Comparison of ENCODE assay signal across 1 cellular context in the genomic region with DNA sequence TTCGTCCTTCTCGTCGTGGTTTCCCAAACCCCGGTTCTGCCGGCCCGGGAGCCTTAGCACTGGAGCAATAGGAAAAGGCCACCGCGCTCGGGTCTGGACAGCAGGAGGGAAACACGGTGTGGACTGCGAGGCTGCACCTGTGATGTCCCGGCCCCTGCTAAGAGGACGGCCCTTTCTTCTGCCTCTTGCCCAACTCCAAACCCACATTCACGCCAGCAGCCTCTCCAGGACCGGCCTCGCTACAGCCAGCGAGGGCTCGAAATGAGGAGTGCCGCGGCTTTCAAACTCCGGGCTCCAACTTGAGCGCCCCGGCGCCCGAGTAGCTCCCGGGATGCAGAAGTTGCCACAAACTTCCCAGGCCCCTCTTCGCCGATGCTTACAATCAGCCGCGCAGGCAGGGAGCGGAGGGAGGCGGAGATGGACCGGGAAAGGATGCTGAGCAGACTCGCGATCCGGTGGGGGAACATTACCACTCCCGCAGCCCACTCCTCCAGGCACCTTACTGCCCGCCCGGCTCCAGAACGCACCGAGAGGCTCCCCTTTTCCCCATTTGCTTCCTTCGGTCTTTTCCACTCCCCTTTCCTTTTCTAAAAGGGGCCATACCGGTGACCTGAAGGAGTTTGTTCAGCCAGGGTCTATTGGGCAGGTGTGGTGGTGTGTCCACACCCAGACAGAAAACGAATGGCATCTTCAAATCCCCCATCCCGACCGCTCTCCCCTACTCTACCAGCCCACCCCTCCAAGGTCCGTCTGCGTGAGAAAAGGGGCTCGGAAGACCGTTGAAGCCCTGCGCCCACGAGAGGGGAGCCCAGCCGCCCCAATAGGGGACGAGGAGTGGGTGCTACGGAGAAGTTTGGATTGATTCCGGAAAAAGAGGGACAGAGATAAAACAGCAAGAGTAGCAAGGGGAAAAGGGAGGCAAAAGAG.
TF ChIP-seq lines count a peak whose summit lies in the region.

No MANE protein-coding gene starts in this region.

TF ChIP-seq in HEK293, 187 proteins besides CTCF, POLR2A, EP300 and RAD21 (continued from another document and continues in another):
- TF ChIP-seq ZNF560 (tag by site-specific recombination; IDR thresholded peaks at IDR 0.05; ENCODE audit: borderline replicate concordance): no peak
- TF ChIP-seq ZNF10 (tag by site-specific recombination; IDR thresholded peaks at IDR 0.05): peak; percentile 77
- TF ChIP-seq ZNF610 (tag by site-specific recombination; IDR thresholded peaks at IDR 0.05; ENCODE audit: borderline replicate concordance): no peak
- TF ChIP-seq KLF10 (tag by site-specific recombination; IDR thresholded peaks at IDR 0.05): no peak
- 0 out of 2 replicates have a peak, but pooled peaks have one; percentile 6 for TF ChIP-seq ZNF133 (tag by site-specific recombination; IDR thresholded peaks at IDR 0.05)
- TF ChIP-seq ZSCAN16 (tag by site-specific recombination; IDR thresholded peaks at IDR 0.05): no peak
- TF ChIP-seq KLF9 (tag by site-specific recombination; IDR thresholded peaks at IDR 0.05; ENCODE audit: low read depth): no peak
- TF ChIP-seq ZNF121 (tag by site-specific recombination; IDR thresholded peaks at IDR 0.05): no peak
- TF ChIP-seq ZIC2 (tag by site-specific recombination; IDR thresholded peaks at IDR 0.05): 0 out of 2 replicates have a peak, but pooled peaks have one; percentile 19
- TF ChIP-seq ZNF2 (tag by site-specific recombination; IDR thresholded peaks at IDR 0.05): 0 out of 2 replicates have a peak, but pooled peaks have one; percentile 46
- TF ChIP-seq GLIS1 (tag by site-specific recombination; IDR thresholded peaks at IDR 0.05): no peak
- TF ChIP-seq ZNF629 (tag by site-specific recombination; IDR thresholded peaks at IDR 0.05): 0 out of 2 replicates have a peak, but pooled peaks have one; percentile 47
- TF ChIP-seq, protein P1, sequence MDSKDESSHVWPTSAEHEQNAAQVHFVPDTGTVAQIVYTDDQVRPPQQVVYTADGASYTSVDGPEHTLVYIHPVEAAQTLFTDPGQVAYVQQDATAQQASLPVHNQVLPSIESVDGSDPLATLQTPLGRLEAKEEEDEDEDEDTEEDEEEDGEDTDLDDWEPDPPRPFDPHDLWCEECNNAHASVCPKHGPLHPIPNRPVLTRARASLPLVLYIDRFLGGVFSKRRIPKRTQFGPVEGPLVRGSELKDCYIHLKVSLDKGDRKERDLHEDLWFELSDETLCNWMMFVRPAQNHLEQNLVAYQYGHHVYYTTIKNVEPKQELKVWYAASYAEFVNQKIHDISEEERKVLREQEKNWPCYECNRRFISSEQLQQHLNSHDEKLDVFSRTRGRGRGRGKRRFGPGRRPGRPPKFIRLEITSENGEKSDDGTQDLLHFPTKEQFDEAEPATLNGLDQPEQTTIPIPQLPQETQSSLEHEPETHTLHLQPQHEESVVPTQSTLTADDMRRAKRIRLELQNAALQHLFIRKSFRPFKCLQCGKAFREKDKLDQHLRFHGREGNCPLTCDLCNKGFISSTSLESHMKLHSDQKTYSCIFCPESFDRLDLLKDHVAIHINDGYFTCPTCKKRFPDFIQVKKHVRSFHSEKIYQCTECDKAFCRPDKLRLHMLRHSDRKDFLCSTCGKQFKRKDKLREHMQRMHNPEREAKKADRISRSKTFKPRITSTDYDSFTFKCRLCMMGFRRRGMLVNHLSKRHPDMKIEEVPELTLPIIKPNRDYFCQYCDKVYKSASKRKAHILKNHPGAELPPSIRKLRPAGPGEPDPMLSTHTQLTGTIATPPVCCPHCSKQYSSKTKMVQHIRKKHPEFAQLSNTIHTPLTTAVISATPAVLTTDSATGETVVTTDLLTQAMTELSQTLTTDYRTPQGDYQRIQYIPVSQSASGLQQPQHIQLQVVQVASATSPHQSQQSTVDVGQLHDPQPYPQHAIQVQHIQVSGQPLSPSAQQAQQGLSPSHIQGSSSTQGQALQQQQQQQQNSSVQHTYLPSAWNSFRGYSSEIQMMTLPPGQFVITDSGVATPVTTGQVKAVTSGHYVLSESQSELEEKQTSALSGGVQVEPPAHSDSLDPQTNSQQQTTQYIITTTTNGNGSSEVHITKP (tag by site-specific recombination; IDR thresholded peaks at IDR 0.05): peak; percentile 50; the same call in 1 of the 2 replicates
- TF ChIP-seq MYNN (tag by site-specific recombination; IDR thresholded peaks at IDR 0.05; ENCODE audit: borderline replicate concordance): no peak
- TF ChIP-seq ZNF768 (tag by site-specific recombination; IDR thresholded peaks at IDR 0.05): no peak
- TF ChIP-seq, protein P2, sequence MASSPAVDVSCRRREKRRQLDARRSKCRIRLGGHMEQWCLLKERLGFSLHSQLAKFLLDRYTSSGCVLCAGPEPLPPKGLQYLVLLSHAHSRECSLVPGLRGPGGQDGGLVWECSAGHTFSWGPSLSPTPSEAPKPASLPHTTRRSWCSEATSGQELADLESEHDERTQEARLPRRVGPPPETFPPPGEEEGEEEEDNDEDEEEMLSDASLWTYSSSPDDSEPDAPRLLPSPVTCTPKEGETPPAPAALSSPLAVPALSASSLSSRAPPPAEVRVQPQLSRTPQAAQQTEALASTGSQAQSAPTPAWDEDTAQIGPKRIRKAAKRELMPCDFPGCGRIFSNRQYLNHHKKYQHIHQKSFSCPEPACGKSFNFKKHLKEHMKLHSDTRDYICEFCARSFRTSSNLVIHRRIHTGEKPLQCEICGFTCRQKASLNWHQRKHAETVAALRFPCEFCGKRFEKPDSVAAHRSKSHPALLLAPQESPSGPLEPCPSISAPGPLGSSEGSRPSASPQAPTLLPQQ (tag by site-specific recombination; IDR thresholded peaks at IDR 0.05): peak; percentile 72
- TF ChIP-seq GLIS2 (tag by site-specific recombination; IDR thresholded peaks at IDR 0.05): no peak; the same call in 1 of the 2 replicates
- TF ChIP-seq, protein P3, sequence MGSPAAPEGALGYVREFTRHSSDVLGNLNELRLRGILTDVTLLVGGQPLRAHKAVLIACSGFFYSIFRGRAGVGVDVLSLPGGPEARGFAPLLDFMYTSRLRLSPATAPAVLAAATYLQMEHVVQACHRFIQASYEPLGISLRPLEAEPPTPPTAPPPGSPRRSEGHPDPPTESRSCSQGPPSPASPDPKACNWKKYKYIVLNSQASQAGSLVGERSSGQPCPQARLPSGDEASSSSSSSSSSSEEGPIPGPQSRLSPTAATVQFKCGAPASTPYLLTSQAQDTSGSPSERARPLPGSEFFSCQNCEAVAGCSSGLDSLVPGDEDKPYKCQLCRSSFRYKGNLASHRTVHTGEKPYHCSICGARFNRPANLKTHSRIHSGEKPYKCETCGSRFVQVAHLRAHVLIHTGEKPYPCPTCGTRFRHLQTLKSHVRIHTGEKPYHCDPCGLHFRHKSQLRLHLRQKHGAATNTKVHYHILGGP (tag by site-specific recombination; IDR thresholded peaks at IDR 0.05): no peak
- TF ChIP-seq, protein P4, sequence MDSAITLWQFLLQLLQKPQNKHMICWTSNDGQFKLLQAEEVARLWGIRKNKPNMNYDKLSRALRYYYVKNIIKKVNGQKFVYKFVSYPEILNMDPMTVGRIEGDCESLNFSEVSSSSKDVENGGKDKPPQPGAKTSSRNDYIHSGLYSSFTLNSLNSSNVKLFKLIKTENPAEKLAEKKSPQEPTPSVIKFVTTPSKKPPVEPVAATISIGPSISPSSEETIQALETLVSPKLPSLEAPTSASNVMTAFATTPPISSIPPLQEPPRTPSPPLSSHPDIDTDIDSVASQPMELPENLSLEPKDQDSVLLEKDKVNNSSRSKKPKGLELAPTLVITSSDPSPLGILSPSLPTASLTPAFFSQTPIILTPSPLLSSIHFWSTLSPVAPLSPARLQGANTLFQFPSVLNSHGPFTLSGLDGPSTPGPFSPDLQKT (IDR thresholded peaks at IDR 0.05; ENCODE audit: borderline replicate concordance, low read depth, low read length): no peak
- TF ChIP-seq, protein P5, sequence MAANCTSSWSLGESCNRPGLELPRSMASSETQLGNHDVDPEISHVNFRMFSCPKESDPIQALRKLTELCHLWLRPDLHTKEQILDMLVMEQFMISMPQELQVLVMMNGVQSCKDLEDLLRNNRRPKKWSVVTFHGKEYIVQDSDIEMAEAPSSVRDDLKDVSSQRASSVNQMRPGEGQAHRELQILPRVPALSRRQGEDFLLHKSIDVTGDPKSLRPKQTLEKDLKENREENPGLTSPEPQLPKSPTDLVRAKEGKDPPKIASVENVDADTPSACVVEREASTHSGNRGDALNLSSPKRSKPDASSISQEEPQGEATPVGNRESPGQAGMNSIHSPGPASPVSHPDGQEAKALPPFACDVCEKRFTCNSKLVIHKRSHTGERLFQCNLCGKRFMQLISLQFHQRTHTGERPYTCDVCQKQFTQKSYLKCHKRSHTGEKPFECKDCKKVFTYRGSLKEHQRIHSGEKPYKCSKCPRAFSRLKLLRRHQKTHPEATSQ (tag by site-specific recombination; IDR thresholded peaks at IDR 0.05): 0 out of 2 replicates have a peak, but pooled peaks have one; percentile 67
- no peak for TF ChIP-seq ZNF175 (tag by site-specific recombination; IDR thresholded peaks at IDR 0.05)
- no peak for TF ChIP-seq ZNF184 (tag by site-specific recombination; IDR thresholded peaks at IDR 0.05)
- peak; percentile 79 for TF ChIP-seq ZNF600 (tag by site-specific recombination; IDR thresholded peaks at IDR 0.05)
- TF ChIP-seq ZNF837 (tag by site-specific recombination; IDR thresholded peaks at IDR 0.05): no peak
- TF ChIP-seq, protein P6, sequence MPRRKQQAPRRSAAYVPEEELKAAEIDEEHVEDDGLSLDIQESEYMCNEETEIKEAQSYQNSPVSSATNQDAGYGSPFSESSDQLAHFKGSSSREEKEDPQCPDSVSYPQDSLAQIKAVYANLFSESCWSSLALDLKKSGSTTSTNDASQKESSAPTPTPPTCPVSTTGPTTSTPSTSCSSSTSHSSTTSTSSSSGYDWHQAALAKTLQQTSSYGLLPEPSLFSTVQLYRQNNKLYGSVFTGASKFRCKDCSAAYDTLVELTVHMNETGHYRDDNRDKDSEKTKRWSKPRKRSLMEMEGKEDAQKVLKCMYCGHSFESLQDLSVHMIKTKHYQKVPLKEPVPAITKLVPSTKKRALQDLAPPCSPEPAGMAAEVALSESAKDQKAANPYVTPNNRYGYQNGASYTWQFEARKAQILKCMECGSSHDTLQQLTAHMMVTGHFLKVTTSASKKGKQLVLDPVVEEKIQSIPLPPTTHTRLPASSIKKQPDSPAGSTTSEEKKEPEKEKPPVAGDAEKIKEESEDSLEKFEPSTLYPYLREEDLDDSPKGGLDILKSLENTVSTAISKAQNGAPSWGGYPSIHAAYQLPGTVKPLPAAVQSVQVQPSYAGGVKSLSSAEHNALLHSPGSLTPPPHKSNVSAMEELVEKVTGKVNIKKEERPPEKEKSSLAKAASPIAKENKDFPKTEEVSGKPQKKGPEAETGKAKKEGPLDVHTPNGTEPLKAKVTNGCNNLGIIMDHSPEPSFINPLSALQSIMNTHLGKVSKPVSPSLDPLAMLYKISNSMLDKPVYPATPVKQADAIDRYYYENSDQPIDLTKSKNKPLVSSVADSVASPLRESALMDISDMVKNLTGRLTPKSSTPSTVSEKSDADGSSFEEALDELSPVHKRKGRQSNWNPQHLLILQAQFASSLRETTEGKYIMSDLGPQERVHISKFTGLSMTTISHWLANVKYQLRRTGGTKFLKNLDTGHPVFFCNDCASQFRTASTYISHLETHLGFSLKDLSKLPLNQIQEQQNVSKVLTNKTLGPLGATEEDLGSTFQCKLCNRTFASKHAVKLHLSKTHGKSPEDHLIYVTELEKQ (tag by site-specific recombination; IDR thresholded peaks at IDR 0.05; ENCODE audit: borderline replicate concordance): no peak
- TF ChIP-seq SP2 (tag by site-specific recombination; IDR thresholded peaks at IDR 0.05): peak; percentile 55
- TF ChIP-seq ZNF211 (tag by site-specific recombination; IDR thresholded peaks at IDR 0.05; ENCODE audit: low read depth): no peak
- TF ChIP-seq ZBTB48 (tag by site-specific recombination; IDR thresholded peaks at IDR 0.05): no peak
- no peak for TF ChIP-seq OVOL3 (tag by site-specific recombination; IDR thresholded peaks at IDR 0.05)
- TF ChIP-seq ZNF335 (tag by site-specific recombination; conservative IDR thresholded peaks at IDR 0.05): peak; percentile 89
- TF ChIP-seq FEZF1 (tag by site-specific recombination; IDR thresholded peaks at IDR 0.05): no peak
- TF ChIP-seq ZFP37 (tag by site-specific recombination; IDR thresholded peaks at IDR 0.05): peak; percentile 64; the same call in 1 of the 2 replicates
- TF ChIP-seq, protein P7, sequence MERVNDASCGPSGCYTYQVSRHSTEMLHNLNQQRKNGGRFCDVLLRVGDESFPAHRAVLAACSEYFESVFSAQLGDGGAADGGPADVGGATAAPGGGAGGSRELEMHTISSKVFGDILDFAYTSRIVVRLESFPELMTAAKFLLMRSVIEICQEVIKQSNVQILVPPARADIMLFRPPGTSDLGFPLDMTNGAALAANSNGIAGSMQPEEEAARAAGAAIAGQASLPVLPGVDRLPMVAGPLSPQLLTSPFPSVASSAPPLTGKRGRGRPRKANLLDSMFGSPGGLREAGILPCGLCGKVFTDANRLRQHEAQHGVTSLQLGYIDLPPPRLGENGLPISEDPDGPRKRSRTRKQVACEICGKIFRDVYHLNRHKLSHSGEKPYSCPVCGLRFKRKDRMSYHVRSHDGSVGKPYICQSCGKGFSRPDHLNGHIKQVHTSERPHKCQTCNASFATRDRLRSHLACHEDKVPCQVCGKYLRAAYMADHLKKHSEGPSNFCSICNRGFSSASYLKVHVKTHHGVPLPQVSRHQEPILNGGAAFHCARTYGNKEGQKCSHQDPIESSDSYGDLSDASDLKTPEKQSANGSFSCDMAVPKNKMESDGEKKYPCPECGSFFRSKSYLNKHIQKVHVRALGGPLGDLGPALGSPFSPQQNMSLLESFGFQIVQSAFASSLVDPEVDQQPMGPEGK (tag by site-specific recombination; IDR thresholded peaks at IDR 0.05): 0 out of 2 replicates have a peak, but pooled peaks have one; percentile 25
- TF ChIP-seq ZNF146 (tag by site-specific recombination; IDR thresholded peaks at IDR 0.05): no peak
- TF ChIP-seq ZFP69B (tag by site-specific recombination; IDR thresholded peaks at IDR 0.05): no peak; the same call in 1 of the 2 replicates
- TF ChIP-seq, protein P8, sequence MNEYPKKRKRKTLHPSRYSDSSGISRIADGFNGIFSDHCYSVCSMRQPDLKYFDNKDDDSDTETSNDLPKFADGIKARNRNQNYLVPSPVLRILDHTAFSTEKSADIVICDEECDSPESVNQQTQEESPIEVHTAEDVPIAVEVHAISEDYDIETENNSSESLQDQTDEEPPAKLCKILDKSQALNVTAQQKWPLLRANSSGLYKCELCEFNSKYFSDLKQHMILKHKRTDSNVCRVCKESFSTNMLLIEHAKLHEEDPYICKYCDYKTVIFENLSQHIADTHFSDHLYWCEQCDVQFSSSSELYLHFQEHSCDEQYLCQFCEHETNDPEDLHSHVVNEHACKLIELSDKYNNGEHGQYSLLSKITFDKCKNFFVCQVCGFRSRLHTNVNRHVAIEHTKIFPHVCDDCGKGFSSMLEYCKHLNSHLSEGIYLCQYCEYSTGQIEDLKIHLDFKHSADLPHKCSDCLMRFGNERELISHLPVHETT (tag by site-specific recombination; IDR thresholded peaks at IDR 0.05): 0 out of 2 replicates have a peak, but pooled peaks have one; percentile 45
- TF ChIP-seq YY2 (tag by site-specific recombination; IDR thresholded peaks at IDR 0.05): no peak
- TF ChIP-seq ZNF792 (tag by site-specific recombination; IDR thresholded peaks at IDR 0.05): no peak
- TF ChIP-seq ZNF548 (tag by site-specific recombination; IDR thresholded peaks at IDR 0.05): no peak
- no peak for TF ChIP-seq GFI1B (tag by site-specific recombination; IDR thresholded peaks at IDR 0.05)
- TF ChIP-seq ZBTB8A (tag by site-specific recombination; IDR thresholded peaks at IDR 0.05): peak; percentile 94
- TF ChIP-seq MZF1 (tag by site-specific recombination; IDR thresholded peaks at IDR 0.05; ENCODE audit: borderline replicate concordance): no peak
